9 cellular contexts compared by ENCODE assay signal in the genomic region with DNA sequence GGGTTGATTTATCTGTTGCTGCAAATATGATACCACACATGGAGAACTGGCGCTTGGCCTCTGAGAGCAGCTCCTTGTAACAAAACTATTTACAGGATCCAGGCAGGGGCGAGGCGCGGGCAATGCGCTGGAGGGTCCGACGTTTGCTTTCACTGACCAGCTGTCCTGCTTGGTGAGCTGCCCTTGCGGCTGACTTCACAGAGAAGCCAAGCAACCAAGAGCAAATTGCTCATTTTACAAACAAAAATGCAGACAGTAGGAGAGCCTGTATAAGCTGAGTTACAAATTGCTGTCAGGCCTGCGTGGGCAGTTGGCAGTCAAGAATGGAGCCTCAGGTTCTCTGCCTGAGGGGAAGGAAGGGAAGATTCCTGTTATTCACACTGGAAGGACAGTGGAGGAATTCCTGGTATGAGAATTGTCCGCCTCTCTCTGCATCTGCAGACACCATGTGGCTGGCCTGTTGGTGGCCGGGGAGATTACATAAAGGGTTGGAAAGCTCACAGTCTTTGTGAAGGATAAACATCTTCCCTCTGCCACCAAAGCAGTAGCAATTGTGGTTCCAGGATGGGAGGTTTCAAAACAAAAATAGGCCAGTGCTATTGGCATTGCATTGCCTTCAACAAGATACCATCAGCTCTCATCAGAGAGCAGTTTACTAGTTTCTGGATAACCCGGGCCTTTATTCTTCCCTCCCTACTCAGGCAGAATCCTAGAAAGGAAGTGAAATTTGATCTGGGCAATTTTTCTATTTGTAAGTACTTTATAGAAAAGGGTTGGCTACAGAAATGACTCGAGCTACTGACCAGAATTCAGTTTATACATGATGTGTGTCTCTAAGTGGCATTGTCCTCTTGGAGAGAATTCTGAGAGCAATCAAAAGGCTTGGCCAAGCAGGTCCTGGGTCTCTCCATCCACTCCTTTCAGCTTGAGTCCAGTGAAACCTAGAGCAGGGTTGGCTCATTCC.
DNase-seq lines count a peak whose midpoint lies in the region; ATAC-seq, FAIRE-seq and TF ChIP-seq lines count a peak whose summit lies in the region.
"Had no signal": no experiment of that assay in that cellular context is flagged by ENCODE, and none has a peak within 500 bp of the region (broad histone marks: within the 10 kb centered on the region; RNA-seq: fewer than 3 reads in every experiment).

No MANE protein-coding gene starts in this region.

- peaks cover 12% of the 10 kb centered on the region for H3K79me2 ChIP-seq in Loucy (ENCODE audit: insufficient read depth, low read length)

- peak overlapping the region; percentile 27 for H3K4me3 Mint-ChIP-seq in Caco-2 (ENCODE audit: unreplicated experiment)
- peak overlapping the region in 9 of 10 donors; percentile 42 to 78 (median 60) for H3K4me3 Mint-ChIP-seq in naive thymus-derived CD8-positive, alpha-beta T cell
- H3K4me3 Mint-ChIP-seq: activated naive CD4-positive, alpha-beta T cell treated with anti-CD3 and anti-CD28 coated beads for 36 hours had no signal

- POLR2A ChIA-PET in Caco-2 (lab: Charles Lee): interaction anchor here (0.6 to 0.7 kb wide), 2 partner anchors 84 to 415 kb away, joined by 3 read pairs; no protein-coding TSS in a partner anchor
- POLR2A ChIA-PET in naive thymus-derived CD8-positive, alpha-beta T cell (lab: Charles Lee): interaction anchor here (0.6 to 2.3 kb wide), 6 partner anchors 8 to 380 kb away, joined by 3 to 9 read pairs (median 4); no protein-coding TSS in a partner anchor

- no peak for FAIRE-seq in bronchial epithelial cell (lab: Jason Lieb, UNC)

- H3K4me1 ChIP-seq in Caco-2 (peaks cover 15% of the 10 kb centered on the region), Loucy (ENCODE audit: insufficient read depth, low read length, poor library complexity, severe bottlenecking) (peaks cover 75% of the 10 kb centered on the region)

- H4K20me1 ChIP-seq in Loucy (ENCODE audit: insufficient read depth, low read length, poor library complexity, severe bottlenecking): no peaks in the 10 kb centered on the region

- H2AFZ ChIP-seq in Loucy (ENCODE audit: low read length): no peak overlapping the region; the same call in 1 of the 2 replicates

- H3K4me2 ChIP-seq in Loucy (ENCODE audit: low read depth, low read length, poor library complexity, severe bottlenecking): peak overlapping the region; percentile 77

- CTCF ChIA-PET in Caco-2 (lab: Charles Lee): interaction anchor here (0.9 kb wide), 1 partner anchor 8 kb away, joined by 4 read pairs; no protein-coding TSS in a partner anchor

- TF ChIP-seq CTCF in Caco-2 (IDR thresholded peaks at IDR 0.05; ENCODE audit: insufficient read depth in 1 of 2, low read depth in 1 of 2, low read length in 1 of 2, severe bottlenecking in 1 of 2, unreplicated experiment in 1 of 2) (no peak), Loucy (conservative IDR thresholded peaks at IDR 0.05; ENCODE audit: low read length) (no peak), bronchial epithelial cell (IDR thresholded peaks at IDR 0.05; ENCODE audit: insufficient read depth, low read length, severe bottlenecking) (no peak)

- no peaks in the 10 kb centered on the region for H3K36me3 Mint-ChIP-seq in Caco-2 (ENCODE audit: insufficient read depth, unreplicated experiment)
- H3K36me3 Mint-ChIP-seq in naive thymus-derived CD8-positive, alpha-beta T cell: no peaks in the 10 kb centered on the region

- peak overlapping the region; percentile 83 for H3K27ac Mint-ChIP-seq in Caco-2 (ENCODE audit: unreplicated experiment)
- peak overlapping the region; percentile 11 to 93 (median 78) for H3K27ac Mint-ChIP-seq in naive thymus-derived CD8-positive, alpha-beta T cell

- H3K4me1 Mint-ChIP-seq in Caco-2 (ENCODE audit: low read depth, unreplicated experiment): peaks cover 7% of the 10 kb centered on the region
- peaks cover 32 to 67% (median 55%) of the 10 kb centered on the region in 4 donors for H3K4me1 Mint-ChIP-seq in naive thymus-derived CD8-positive, alpha-beta T cell

- H3K36me3 ChIP-seq in Caco-2 (ENCODE audit: control insufficient read depth, insufficient read depth, low read length): no peaks in the 10 kb centered on the region
- H3K36me3 ChIP-seq in Loucy (ENCODE audit: insufficient read depth, low read length): no peaks in the 10 kb centered on the region
- H3K36me3 ChIP-seq in bronchial epithelial cell (ENCODE audit: control insufficient read depth, insufficient read depth, low read length): no peaks in the 10 kb centered on the region

- no peaks in the 10 kb centered on the region for H3K27me3 Mint-ChIP-seq in Caco-2 (ENCODE audit: insufficient read depth, unreplicated experiment)
- H3K27me3 Mint-ChIP-seq in naive thymus-derived CD8-positive, alpha-beta T cell: peaks cover 0 to 2% (median 0%) of the 10 kb centered on the region in 5 donors

- DNase-seq in Caco-2 (peak; percentile 68 to 74), bronchial epithelial cell (ENCODE audit: low read depth) (peak; percentile 10), NCI-H146 (lab: John Stamatoyannopoulos, UW) (no peak), activated gamma-delta T cell (lab: John Stamatoyannopoulos, UW) (no peak)
- no peak for DNase-seq in naive thymus-derived CD8-positive, alpha-beta T cell

- H3F3A ChIP-seq in Loucy (ENCODE audit: low read depth): peaks cover 25% of the 10 kb centered on the region

- no peak for ATAC-seq in naive thymus-derived CD8-positive, alpha-beta T cell
- ATAC-seq in HG02588 (IDR thresholded peaks at IDR 0.05; ENCODE audit: unreplicated experiment) (no peak), HG03280 (IDR thresholded peaks at IDR 0.05; ENCODE audit: unreplicated experiment) (no peak)

- no peaks in the 10 kb centered on the region for H3K9me2 ChIP-seq in Loucy (replicated peaks; ENCODE audit: low read depth, low read length)

- H3K4me3 ChIP-seq in Caco-2 (ENCODE audit: low read depth, low read length) (no peak overlapping the region), Loucy (ENCODE audit: low read length, poor library complexity, severe bottlenecking) (peak overlapping the region; percentile 57), bronchial epithelial cell (ENCODE audit: low read depth, low read length) (no peak overlapping the region)

- peak overlapping the region; percentile 83 for H3K9ac ChIP-seq in Loucy (ENCODE audit: low read depth, low read length, poor library complexity, severe bottlenecking)

- no TSS peak for BruUV-seq in Caco-2 (replicated peaks; lab: Mats Ljungman, UMichigan)

- H3K27me3 ChIP-seq in Caco-2 (replicated peaks; ENCODE audit: control insufficient read depth, insufficient read depth, low read length) (no peaks in the 10 kb centered on the region), Loucy (ENCODE audit: insufficient read depth, low read length, poor library complexity, severe bottlenecking) (no peaks in the 10 kb centered on the region), bronchial epithelial cell (ENCODE audit: control insufficient read depth, insufficient read depth, low read length) (no peaks in the 10 kb centered on the region)

- H3K9me3 ChIP-seq in Caco-2: no peaks in the 10 kb centered on the region
- H3K9me3 ChIP-seq in Loucy (ENCODE audit: insufficient read depth, low read depth, low read length): no peaks in the 10 kb centered on the region

- intact Hi-C loops in Caco-2 (cut with micrococcal nuclease; ENCODE audit: unreplicated experiment): loop anchor here (1.0 kb wide), 1 partner anchor 8 kb away; no protein-coding TSS in a partner anchor

- H3K9me3 Mint-ChIP-seq in Caco-2 (ENCODE audit: unreplicated experiment): no peaks in the 10 kb centered on the region
- H3K9me3 Mint-ChIP-seq in naive thymus-derived CD8-positive, alpha-beta T cell: no peaks in the 10 kb centered on the region
- H3K9me3 Mint-ChIP-seq: activated naive CD4-positive, alpha-beta T cell treated with anti-CD3 and anti-CD28 coated beads for 36 hours had no signal

Comparison
In these comparisons a context has a peak if more than half of its experiments do, and no peak if none do; other contexts are left out.
1. DNase-seq: peak in Caco-2 (2 of 2) and bronchial epithelial cell (single experiment); none in naive thymus-derived CD8-positive, alpha-beta T cell (0 of 10), NCI-H146 (single experiment) and activated gamma-delta T cell (single experiment).